Comparison of ENCODE assay signal across 9 cellular contexts in genomic region chr7:27169658-27170493, GRCh38. TPM values are rescaled to one million over a fixed set of nuclear protein-coding genes. Genes with fewer than 3 reads are reported as not detected.
DNase-seq lines count a peak whose midpoint lies in the region; ATAC-seq and TF ChIP-seq lines count a peak whose summit lies in the region.
"Had no signal": no experiment of that assay in that cellular context is flagged by ENCODE, and none has a peak within 500 bp of the region (broad histone marks: within the 10 kb centered on the region; RNA-seq: fewer than 3 reads in every experiment).

No MANE protein-coding gene starts in this region.

- no peaks in the 10 kb centered on the region for H3K9me3 ChIP-seq in left ventricle myocardium inferior (replicated peaks)
- peaks cover 0 to 21% (median 0%) of the 10 kb centered on the region in 8 donors for H3K9me3 ChIP-seq in spleen

- H3K36me3 ChIP-seq in left ventricle myocardium inferior (no peaks in the 10 kb centered on the region), spleen (no peaks in the 10 kb centered on the region)

- H3K4me1 ChIP-seq in left ventricle myocardium inferior = peaks cover 58% of the 10 kb centered on the region
- H3K4me1 ChIP-seq in spleen = peaks cover 30 to 93% (median 67%) of the 10 kb centered on the region in 6 donors

- ATAC-seq in omental fat pad (ENCODE audit: low FRiP score) = no peak
- ATAC-seq in HG03025 (IDR thresholded peaks at IDR 0.05; ENCODE audit: low FRiP score, unreplicated experiment) = no peak
- no peak for ATAC-seq in HG03280 (IDR thresholded peaks at IDR 0.05; ENCODE audit: unreplicated experiment)

- 3 to 18% (median 4%) methylated on average over 34 to 49 of the region's 49 CpGs for WGBS in spleen, 5 donors

- DNase-seq in NOMO-1 (lab: John Stamatoyannopoulos, UW; ENCODE audit: unreplicated experiment in 2 of 2) (peak; percentile 53 to 55), NOMO-1 treated with dmso at 0.1 percent for 144 hours (lab: John Stamatoyannopoulos, UW; ENCODE audit: unreplicated experiment) (no peak), NCI-H510A (lab: John Stamatoyannopoulos, UW) (peak; percentile 60), left ventricle myocardium inferior (peak; percentile 3), spleen (peak; percentile 69), omental fat pad (ENCODE audit: low spot score) (no peak)

- H3K27me3 ChIP-seq in left ventricle myocardium inferior (ENCODE audit: low read depth) (peaks cover 100% of the 10 kb centered on the region), spleen (replicated peaks in 1 of 7) (peaks cover 65 to 100% (median 100%) of the 10 kb centered on the region in 7 donors)

- H3K4me3 ChIP-seq in left ventricle myocardium inferior (no peak overlapping the region), spleen (peak overlapping the region in 3 of 8 donors; percentile 1 to 31 (median 10))

- H3K27ac ChIP-seq in left ventricle myocardium inferior (replicated peaks) = no peak overlapping the region
- no peak overlapping the region for H3K27ac ChIP-seq in spleen

- TF ChIP-seq POLR2A in spleen (IDR thresholded peaks at IDR 0.05) = no peak

- TF ChIP-seq CTCF in left ventricle myocardium inferior (IDR thresholded peaks at IDR 0.05; ENCODE audit: borderline replicate concordance) = no peak
- TF ChIP-seq CTCF in spleen (IDR thresholded peaks at IDR 0.05 in 8 of 11, conservative IDR thresholded peaks at IDR 0.05 in 3 of 11) = no peak
- no peak for TF ChIP-seq CTCF in omental fat pad (IDR thresholded peaks at IDR 0.05)

- intact Hi-C loops in left ventricle myocardium inferior (cut with micrococcal nuclease) (no loop called here), spleen (cut with DNase I; ENCODE audit: low total_unique reads) (loop anchor here (10.0 kb wide), 1 partner anchor 1305 kb away; no protein-coding TSS in a partner anchor)

RNA-seq across cellular contexts. Expression of gene HOXA10, which starts 4.2 kb away (rescaled TPM):
- total RNA-seq in left ventricle myocardium inferior (not detected), spleen (under 1 TPM in 3 of 7 donors, not detected in 4; 0.13 to 0.72 (median 0.56) TPM), omental fat pad (1 to 10 TPM in 2 of 4 donors, under 1 TPM in 2; 0.56 to 1.9 (median 1.2) TPM)
- polyA plus RNA-seq in spleen = under 1 TPM; 0.05 to 0.22 (median 0.19) TPM

RNA-seq across cellular contexts. Expression of gene HOXA9, which starts 4.5 kb away (rescaled TPM):
- total RNA-seq in left ventricle myocardium inferior (not detected), spleen (1 to 10 TPM in 5 of 7 donors, under 1 TPM in 2; 0.51 to 3.0 (median 1.2) TPM), omental fat pad (1 to 10 TPM in 2 of 4 donors, under 1 TPM in 1, not detected in 1; 0.19 to 2.4 (median 1.0) TPM)
- under 1 TPM; 0.46 to 0.54 (median 0.48) TPM for polyA plus RNA-seq in spleen
- total RNA-seq: activated CD8-positive, alpha-beta memory T cell treated with anti-CD3 and anti-CD28 coated beads for 36 hours had no signal

RNA-seq across cellular contexts. Expression of gene HOXA7, which starts 13.4 kb away (rescaled TPM):
- total RNA-seq in left ventricle myocardium inferior = 0.36 TPM
- total RNA-seq in spleen = 1 to 10 TPM; 1.0 to 8.0 (median 2.6) TPM
- 1 to 10 TPM in 1 of 3 donors, under 1 TPM in 2; 0.55 to 1.4 (median 0.80) TPM for polyA plus RNA-seq in spleen
- 1 to 10 TPM; 4.6 to 6.1 (median 5.3) TPM for total RNA-seq in omental fat pad
- total RNA-seq: activated CD8-positive, alpha-beta memory T cell treated with anti-CD3 and anti-CD28 coated beads for 36 hours had no signal

RNA-seq across cellular contexts. Expression of gene HOXA11, which starts 15.2 kb away (rescaled TPM):
- total RNA-seq in left ventricle myocardium inferior (not detected), spleen (not detected), omental fat pad (not detected)
- polyA plus RNA-seq in spleen = not detected
- total RNA-seq: activated CD8-positive, alpha-beta memory T cell treated with anti-CD3 and anti-CD28 coated beads for 36 hours had no signal

RNA-seq across cellular contexts. Expression of gene HOXA3, which starts 17.5 kb away (rescaled TPM):
- total RNA-seq in left ventricle myocardium inferior (not detected), spleen (1 to 10 TPM in 5 of 7 donors, under 1 TPM in 2; 0.51 to 6.1 (median 2.2) TPM), omental fat pad (10 to 100 TPM in 1 of 4 donors, 1 to 10 TPM in 3; 1.8 to 11.0 (median 4.3) TPM)
- polyA plus RNA-seq in spleen = 1 to 10 TPM in 1 of 3 donors, under 1 TPM in 2; 0.57 to 1.4 (median 0.62) TPM
- total RNA-seq: activated CD8-positive, alpha-beta memory T cell treated with anti-CD3 and anti-CD28 coated beads for 36 hours had no signal

Comparison
In these comparisons a context has a peak if more than half of its experiments do, and no peak if none do; other contexts are left out.
1. DNase-seq: peak in NOMO-1 (2 of 2), NCI-H510A (single experiment), left ventricle myocardium inferior (single experiment) and spleen (single experiment); none in NOMO-1 treated with dmso at 0.1 percent for 144 hours (single experiment) and omental fat pad (single experiment).